27 cellular contexts compared by ENCODE assay signal in genomic region chr1:70441392-70442035, GRCh38.
"Had no signal": no experiment of that assay in that cellular context is flagged by ENCODE, and none has a peak within 500 bp of the region (broad histone marks: within the 10 kb centered on the region; RNA-seq: fewer than 3 reads in every experiment).

No MANE protein-coding gene starts in this region.

- H3K27ac ChIP-seq: cardiac muscle cell, lower lobe of right lung, neural progenitor cell, stomach, testis, upper lobe of left lung had no signal

- H3K36me3 ChIP-seq: neural progenitor cell had no signal

- FAIRE-seq: TTC549 had no signal

- H3K4me3 Mint-ChIP-seq: activated B cell treated with CpG ODN at 0.5 μM for 24 hours; activated CD8-positive, alpha-beta T cell treated with anti-CD3 and anti-CD28 coated beads for 36 hours; activated naive CD8-positive, alpha-beta T cell treated with anti-CD3 and anti-CD28 coated beads, Interleukin-2, amount 10 ng/mL, durations not matched to agents 7 days and 5 days; activated T-helper 17 cell treated with anti-CD3 and anti-CD28 coated beads, Interleukin-2, amount 50 U/mL, for 72 hours; immature natural killer cell; naive B cell; neural progenitor cell; stimulated activated effector memory CD8-positive, alpha-beta T cell treated with anti-CD3 and anti-CD28 coated beads, Interleukin-12 subunit alpha, Interleukin-12 subunit beta, amount 100 ng/mL, for 72 hours had no signal

- H3K36me3 Mint-ChIP-seq: activated naive CD8-positive, alpha-beta T cell treated with anti-CD3 and anti-CD28 coated beads, Interleukin-2, amount 10 ng/mL, durations not matched to agents 7 days and 5 days; immature natural killer cell had no signal

- H3K4me1 ChIP-seq: lower lobe of right lung had no signal

- H3K4me1 Mint-ChIP-seq: activated B cell treated with CpG ODN at 0.5 μM for 24 hours; activated naive CD8-positive, alpha-beta T cell treated with anti-CD3 and anti-CD28 coated beads, Interleukin-2, amount 10 ng/mL, durations not matched to agents 7 days and 5 days; immature natural killer cell; naive B cell had no signal

- H3K27me3 ChIP-seq: cardiac muscle cell, dorsolateral prefrontal cortex, gastrocnemius medialis, neural progenitor cell, stomach, testis, upper lobe of left lung had no signal

- H3K4me2 ChIP-seq: neural progenitor cell had no signal

- H3K27me3 Mint-ChIP-seq: activated B cell treated with CpG ODN at 0.5 μM for 24 hours; activated CD8-positive, alpha-beta T cell treated with anti-CD3 and anti-CD28 coated beads for 36 hours; activated naive CD8-positive, alpha-beta T cell treated with anti-CD3 and anti-CD28 coated beads, Interleukin-2, amount 10 ng/mL, durations not matched to agents 7 days and 5 days; activated T-helper 17 cell treated with anti-CD3 and anti-CD28 coated beads, Interleukin-2, amount 50 U/mL, for 72 hours; naive B cell; progenitor cell of endocrine pancreas had no signal

- H3K4me3 ChIP-seq: cardiac muscle cell, dorsolateral prefrontal cortex, gastrocnemius medialis, lower lobe of right lung, neural progenitor cell, skin epidermis, stomach, testis, upper lobe of left lung had no signal

- H3K9me3 Mint-ChIP-seq: activated B cell treated with CpG ODN at 0.5 μM for 24 hours; activated CD8-positive, alpha-beta T cell treated with anti-CD3 and anti-CD28 coated beads for 36 hours; activated naive CD8-positive, alpha-beta T cell treated with anti-CD3 and anti-CD28 coated beads, Interleukin-2, amount 10 ng/mL, durations not matched to agents 7 days and 5 days; activated T-helper 17 cell treated with anti-CD3 and anti-CD28 coated beads, Interleukin-2, amount 50 U/mL, for 72 hours; immature natural killer cell; naive B cell; neural progenitor cell; stimulated activated effector memory CD8-positive, alpha-beta T cell treated with anti-CD3 and anti-CD28 coated beads, Interleukin-12 subunit alpha, Interleukin-12 subunit beta, amount 100 ng/mL, for 72 hours had no signal

- H3K27ac Mint-ChIP-seq: activated B cell treated with CpG ODN at 0.5 μM for 24 hours; activated CD8-positive, alpha-beta T cell treated with anti-CD3 and anti-CD28 coated beads for 36 hours; activated naive CD8-positive, alpha-beta T cell treated with anti-CD3 and anti-CD28 coated beads, Interleukin-2, amount 10 ng/mL, durations not matched to agents 7 days and 5 days; immature natural killer cell; naive B cell; progenitor cell of endocrine pancreas; stimulated activated effector memory CD8-positive, alpha-beta T cell treated with anti-CD3 and anti-CD28 coated beads, Interleukin-12 subunit alpha, Interleukin-12 subunit beta, amount 100 ng/mL, for 72 hours had no signal

- DNase-seq: activated B cell treated with CpG ODN at 0.5 μM for 24 hours; activated CD4-positive, alpha-beta T cell treated with anti-CD3 and anti-CD28 coated beads for 48 hours; activated CD8-positive, alpha-beta T cell treated with anti-CD3 and anti-CD28 coated beads for 36 hours; activated naive CD4-positive, alpha-beta T cell treated with Interleukin-2 at 50 U/mL for 16 hours; activated naive CD8-positive, alpha-beta T cell treated with anti-CD3 and anti-CD28 coated beads, Interleukin-2, amount 10 ng/mL, durations not matched to agents 7 days and 5 days; activated T-cell treated with anti-CD3 and anti-CD28 coated beads, Interleukin-2, amount 50 U/mL, for 1 hour; amygdala; dorsolateral prefrontal cortex; erythroblast; gastrocnemius medialis; immature natural killer cell; kidney glomerular epithelial cell; lower lobe of right lung; naive B cell; right cardiac atrium; stimulated activated CD4-positive, alpha-beta T cell treated with anti-CD3 and anti-CD28 coated beads, Interleukin-15, amount 100 ng/mL, for 24 hours; stimulated activated CD4-positive, alpha-beta T cell treated with anti-CD3 and anti-CD28 coated beads, Interleukin-4, amount 100 ng/mL, for 1 hour; stomach; testis; upper lobe of left lung had no signal

- H3K9ac ChIP-seq: neural progenitor cell had no signal

- H3K9me3 ChIP-seq: gastrocnemius medialis, lower lobe of right lung, stomach, testis, upper lobe of left lung had no signal

- ATAC-seq: activated CD8-positive, alpha-beta T cell treated with anti-CD3 and anti-CD28 coated beads for 36 hours; activated T-helper 17 cell treated with anti-CD3 and anti-CD28 coated beads, Interleukin-2, amount 50 U/mL, for 72 hours; gastrocnemius medialis; lower lobe of right lung; stimulated activated effector memory CD8-positive, alpha-beta T cell treated with anti-CD3 and anti-CD28 coated beads, Interleukin-12 subunit alpha, Interleukin-12 subunit beta, amount 100 ng/mL, for 72 hours had no signal

- H2AFZ ChIP-seq: neural progenitor cell had no signal
